Comparison of ENCODE assay signal across 1 cellular context in the genomic region with DNA sequence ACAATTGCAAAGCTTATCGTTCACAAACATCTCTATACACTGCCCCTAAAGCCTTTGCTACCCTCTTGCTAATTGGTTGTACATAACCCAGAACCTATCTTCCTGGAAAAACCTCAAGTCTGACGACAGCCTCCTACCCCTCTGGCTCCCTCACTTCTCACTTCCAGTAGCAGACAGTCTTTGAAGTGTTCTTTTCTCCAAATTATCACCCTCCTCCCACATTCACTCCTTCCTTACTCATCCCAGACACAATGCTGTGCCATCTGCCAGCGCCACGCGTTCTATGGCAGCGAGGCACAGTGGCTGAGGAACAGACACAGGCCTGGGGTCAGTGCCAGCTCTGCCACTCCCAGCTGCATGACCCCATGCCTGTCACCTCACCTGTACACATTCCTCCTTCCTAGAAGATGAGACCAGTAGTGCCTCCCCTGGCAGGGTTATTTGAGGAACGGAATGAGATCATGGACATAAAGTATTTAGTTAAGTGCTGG.
TF ChIP-seq lines count a peak whose summit lies in the region.

No MANE protein-coding gene starts in this region.

TF ChIP-seq in IMR-90, 13 proteins besides CTCF, POLR2A, EP300 and RAD21:
- TF ChIP-seq BHLHE40 (IDR thresholded peaks at IDR 0.05; ENCODE audit: low read depth, low read length), result no peak
